Comparison of ENCODE assay signal across 8 cellular contexts in the genomic region with DNA sequence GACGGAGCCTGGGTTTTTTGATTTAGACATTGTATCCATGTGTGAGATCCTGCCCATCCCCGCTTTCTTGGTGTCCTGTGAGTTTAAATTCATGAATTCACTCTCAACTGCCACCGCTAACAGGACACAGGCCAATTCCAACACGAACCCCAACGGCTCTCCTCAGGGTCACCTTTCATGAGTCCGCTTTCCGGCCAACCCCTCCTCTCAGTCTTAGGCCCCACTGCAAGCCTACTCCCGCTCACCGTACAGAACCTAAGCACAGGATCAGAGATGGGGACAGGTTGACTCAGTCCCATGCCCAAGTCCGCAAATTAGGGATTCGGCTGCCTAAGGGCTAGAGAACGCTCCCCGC. TPM values are rescaled to one million over a fixed set of nuclear protein-coding genes. Genes with fewer than 3 reads are reported as not detected.
DNase-seq lines count a peak whose midpoint lies in the region; ATAC-seq and TF ChIP-seq lines count a peak whose summit lies in the region.

No MANE protein-coding gene starts in this region.

- intact Hi-C loops in colonic mucosa (cut with DNase I), result loop anchor here (10.0 kb wide), 2 partner anchors 232 to 248 kb away; a partner anchor contains a TSS

- H3K36me3 Mint-ChIP-seq in neural crest cell (ENCODE audit: low read depth), result no peaks in the 10 kb centered on the region

- TF ChIP-seq CTCF in colonic mucosa (IDR thresholded peaks at IDR 0.05) (no peak), neural crest cell (conservative IDR thresholded peaks at IDR 0.05) (no peak)

- H3K9me3 ChIP-seq in colonic mucosa, result no peaks in the 10 kb centered on the region

- H3K4me3 ChIP-seq in colonic mucosa, result peak overlapping the region; percentile 62

- H3K4me1 Mint-ChIP-seq in neural crest cell, result peaks cover 9% of the 10 kb centered on the region

- peaks cover 59% of the 10 kb centered on the region for H3K27me3 Mint-ChIP-seq in neural crest cell (ENCODE audit: low read depth)

- H3K27ac Mint-ChIP-seq in neural crest cell (ENCODE audit: unreplicated experiment), result no peak overlapping the region

- DNase-seq in Caki2 (ENCODE audit: low read depth) (peak; percentile 21), colonic mucosa (no peak), neural crest cell (ENCODE audit: low read depth, low spot score) (no peak), NCI-H2081 treated with DMSO at 0.1 percent for 48 hours (lab: John Stamatoyannopoulos, UW) (no peak), activated gamma-delta T cell treated with Interleukin-2 at 50 U/mL for 16 hours (no peak), NCI-H2196 (lab: John Stamatoyannopoulos, UW; ENCODE audit: unreplicated experiment) (no peak)

- H3K4me1 ChIP-seq in colonic mucosa, result no peaks in the 10 kb centered on the region

- H3K4me3 Mint-ChIP-seq in neural crest cell, result peak overlapping the region; percentile 86

- H3K9me3 Mint-ChIP-seq in neural crest cell, result no peaks in the 10 kb centered on the region

- H3K36me3 ChIP-seq in colonic mucosa, result no peaks in the 10 kb centered on the region

- in situ Hi-C loops in Caki2 (cut with HindIII; ENCODE audit: low pct_unique_long_range_greater_than_20kb, low sequenced_read_pairs), result no loop called here

- no peaks in the 10 kb centered on the region for H3K27me3 ChIP-seq in colonic mucosa

- H3K27ac ChIP-seq in colonic mucosa, result peak overlapping the region; percentile 38

- ATAC-seq in HG03196 (IDR thresholded peaks at IDR 0.05; ENCODE audit: unreplicated experiment), result peak; percentile 24
- ATAC-seq in GM21825 (IDR thresholded peaks at IDR 0.05; ENCODE audit: unreplicated experiment), result no peak

- H3K9ac ChIP-seq in colonic mucosa (ENCODE audit: low read depth in 2 of 2, low read length in 2 of 2), result peak overlapping the region; percentile 71 to 93

RNA-seq across cellular contexts. Expression of a gene that starts 0.2 kb away (rescaled TPM):
- 45.1 and 54.2 TPM in 2 replicates for total RNA-seq in Caki2 (2014; rRNA removed; shearing (Covaris generic); ENCODE audit: low replicate concordance)
- total RNA-seq in colonic mucosa (100 to 1,000 TPM; 178 to 325 TPM), neural crest cell (61.8 and 64.8 TPM in 2 replicates)

RNA-seq across cellular contexts. Expression of a gene that starts 5.3 kb away (rescaled TPM):
- 24.5 and 58.0 TPM in 2 replicates for total RNA-seq in Caki2 (2014; rRNA removed; shearing (Covaris generic); ENCODE audit: low replicate concordance)
- 100 to 1,000 TPM in 1 of 2 donors, 10 to 100 TPM in 1; 94.4 to 105 TPM for total RNA-seq in colonic mucosa
- 12.6 and 12.8 TPM in 2 replicates for total RNA-seq in neural crest cell
